ENCODE assay signal across 8 cellular contexts in genomic region chr1:20440785-20441200, GRCh38. TPM values are rescaled to one million over a fixed set of nuclear protein-coding genes. Genes with fewer than 3 reads are reported as not detected.
DNase-seq lines count a peak whose midpoint lies in the region; ATAC-seq and TF ChIP-seq lines count a peak whose summit lies in the region.

No MANE protein-coding gene starts in this region.

- H3K36me3 ChIP-seq in BE2C = no peaks in the 10 kb centered on the region

- TF ChIP-seq CTCF in BE2C (IDR thresholded peaks at IDR 0.05; ENCODE audit: low read depth, low read length) (no peak), MCF 10A (IDR thresholded peaks at IDR 0.05; ENCODE audit: unreplicated experiment) (no peak)

- H3K4me1 Mint-ChIP-seq in MCF 10A (ENCODE audit: insufficient read depth, unreplicated experiment) = no peaks in the 10 kb centered on the region

- ATAC-seq in HG03175 (IDR thresholded peaks at IDR 0.05; ENCODE audit: unreplicated experiment) = no peak

- DNase-seq in BE2C (peak; percentile 68), HK-2 (ENCODE audit: unreplicated experiment) (peak; percentile 16), T-helper 2 cell (peak in 4 of 5 experiments; percentile 5 to 38 (median 17)), MCF 10A (ENCODE audit: unreplicated experiment) (peak; percentile 55), iris pigment epithelial cell (ENCODE audit: low read depth) (peak; percentile 55), T1000 (lab: John Stamatoyannopoulos, UW) (no peak)
- peak; percentile 19 to 20 for DNase-seq in stimulated activated CD8-positive, alpha-beta memory T cell treated with anti-CD3 and anti-CD28 coated beads, Interleukin-15, amount 100 ng/mL, for 48 hours (ENCODE audit: low read depth in 2 of 2)

- no peaks in the 10 kb centered on the region for H3K9me3 ChIP-seq in BE2C

- no TSS peak for BruUV-seq in MCF 10A (replicated peaks; lab: Mats Ljungman, UMichigan)

- H3K36me3 Mint-ChIP-seq in MCF 10A (ENCODE audit: insufficient read depth, unreplicated experiment) = no peaks in the 10 kb centered on the region

- H3K27ac Mint-ChIP-seq in MCF 10A (ENCODE audit: low read depth, unreplicated experiment) = no peak overlapping the region

- POLR2A ChIA-PET in MCF 10A (lab: Yijun Ruan, JAX) = interaction anchor here (0.6 to 1.2 kb wide), 2 partner anchors 58 to 175 kb away, joined by 3 read pairs; no protein-coding TSS in a partner anchor

- H3K4me3 ChIP-seq in BE2C (ENCODE audit: low read depth, low read length) = no peak overlapping the region

- no peaks in the 10 kb centered on the region for H3K4me1 ChIP-seq in BE2C

- H3K4me3 Mint-ChIP-seq in MCF 10A (ENCODE audit: unreplicated experiment) = no peak overlapping the region

- H3K9me3 Mint-ChIP-seq in MCF 10A (ENCODE audit: unreplicated experiment) = no peaks in the 10 kb centered on the region

- no peaks in the 10 kb centered on the region for H3K27me3 ChIP-seq in BE2C

- CTCF ChIA-PET in MCF 10A (lab: Yijun Ruan, JAX) = no interaction called here

- peaks cover 10% of the 10 kb centered on the region for H3K27me3 Mint-ChIP-seq in MCF 10A (ENCODE audit: insufficient read depth, unreplicated experiment)

- intact Hi-C loops in MCF 10A (cut with micrococcal nuclease) = no loop called here

RNA-seq across cellular contexts. Expression of gene CAMK2N1, which starts 45.2 kb away (rescaled TPM):
- 50.6 TPM for polyA plus RNA-seq in BE2C (2012; ENCODE audit: insufficient read depth, insufficient read length, low read depth)
- 4.9 and 9.7 TPM in 2 replicates for total RNA-seq in MCF 10A (2022)
